1 cellular context compared by ENCODE assay signal in genomic region chr19:39031368-39032163, GRCh38.
TF ChIP-seq lines count a peak whose summit lies in the region.

No MANE protein-coding gene starts in this region.

TF ChIP-seq in K562, 482 proteins besides CTCF, POLR2A, EP300 and RAD21 (continued from another document):
- TF ChIP-seq RAD51 (IDR thresholded peaks at IDR 0.05; ENCODE audit: borderline replicate concordance, low read depth) (peak; percentile 68), MYC (IDR thresholded peaks at IDR 0.05; ENCODE audit: low read depth, low read length) (peak; percentile 17), MYC (CRISPR knock-in tag; IDR thresholded peaks at IDR 0.05; ENCODE audit: borderline replicate concordance, low read depth) (no peak), CXXC5 (CRISPR knock-in tag; IDR thresholded peaks at IDR 0.05) (peak; percentile 59), CCAR2 (IDR thresholded peaks at IDR 0.05; ENCODE audit: low read depth, low read length) (no peak), SMARCE1 (IDR thresholded peaks at IDR 0.05) (no peak), ZBTB7A (IDR thresholded peaks at IDR 0.05; ENCODE audit: borderline replicate concordance, control insufficient read depth, low read depth, low read length) (0 out of 2 replicates have a peak, but pooled peaks have one; percentile 43), ZFP36 (IDR thresholded peaks at IDR 0.05; ENCODE audit: low read depth, low read length, partially characterized antibody) (no peak), PBX2 (CRISPR knock-in tag; IDR thresholded peaks at IDR 0.05; ENCODE audit: low read depth) (no peak), PBX2 (tag; conservative IDR thresholded peaks at IDR 0.05; ENCODE audit: low read depth) (no peak), MTA3 (IDR thresholded peaks at IDR 0.05; ENCODE audit: borderline replicate concordance) (peak; percentile 90; the same call in 1 of the 2 replicates), WHSC1 (IDR thresholded peaks at IDR 0.05; ENCODE audit: low read length) (no peak), GATAD2A (IDR thresholded peaks at IDR 0.05) (0 out of 2 replicates have a peak, but pooled peaks have one; percentile 41), KDM5B (IDR thresholded peaks at IDR 0.05; ENCODE audit: insufficient replicate concordance, low read depth, low read length) (peak; percentile 34), L3MBTL2 (IDR thresholded peaks at IDR 0.05) (peak; percentile 70), CREB1 (IDR thresholded peaks at IDR 0.05) (no peak), CREB1 (CRISPR knock-in tag; IDR thresholded peaks at IDR 0.05) (peak; percentile 14; the same call in 1 of the 2 replicates)
